In the genomic region with DNA sequence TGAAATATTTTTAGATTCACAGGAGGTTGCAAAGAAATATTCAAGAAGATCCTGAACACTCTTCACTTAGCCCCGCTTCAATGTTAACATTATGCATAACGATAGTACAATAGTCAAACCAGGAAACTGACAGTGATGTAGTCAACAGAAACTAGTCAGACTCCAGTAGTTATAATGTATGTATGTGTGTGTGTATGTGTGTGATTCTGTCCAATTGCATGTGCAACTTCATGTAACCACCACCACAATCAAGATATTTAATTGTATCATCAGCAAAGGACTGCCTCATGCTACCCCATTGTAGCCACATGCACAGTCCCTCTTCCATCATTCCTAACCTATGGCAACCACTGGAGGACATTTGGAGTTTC, we compare ENCODE assay signal across 26 cellular contexts.
DNase-seq lines count a peak whose midpoint lies in the region; ATAC-seq lines count a peak whose summit lies in the region.
"Had no signal": no experiment of that assay in that cellular context is flagged by ENCODE, and none has a peak within 500 bp of the region (broad histone marks: within the 10 kb centered on the region; RNA-seq: fewer than 3 reads in every experiment).

No MANE protein-coding gene starts in this region.

- no peak overlapping the region for H3K4me3 Mint-ChIP-seq in activated T-cell treated with anti-CD3 and anti-CD28 coated beads, Interleukin-2, amount 50 U/mL, for 4 hours
- no peak overlapping the region for H3K4me3 Mint-ChIP-seq in activated T-helper 17 cell treated with anti-CD3 and anti-CD28 coated beads, Interleukin-2, amount 50 U/mL, for 72 hours
- no peak overlapping the region for H3K4me3 Mint-ChIP-seq in stimulated activated memory B cell treated with anti-CD40 and anti-IgM and Interleukin-4, amounts not matched to agents 10 μg/mL and 1 μg/mL and 100 μg/mL, for 72 hours
- H3K4me3 Mint-ChIP-seq: CD4-positive, alpha-beta memory T cell; effector memory CD8-positive, alpha-beta T cell; nephron progenitor cell had no signal

- H3K36me3 Mint-ChIP-seq in activated T-cell treated with anti-CD3 and anti-CD28 coated beads, Interleukin-2, amount 50 U/mL, for 4 hours (ENCODE audit: insufficient read depth), result peaks cover 3% of the 10 kb centered on the region
- no peaks in the 10 kb centered on the region for H3K36me3 Mint-ChIP-seq in activated T-helper 17 cell treated with anti-CD3 and anti-CD28 coated beads, Interleukin-2, amount 50 U/mL, for 72 hours (ENCODE audit: low read depth)
- no peaks in the 10 kb centered on the region for H3K36me3 Mint-ChIP-seq in stimulated activated memory B cell treated with anti-CD40 and anti-IgM and Interleukin-4, amounts not matched to agents 10 μg/mL and 1 μg/mL and 100 μg/mL, for 72 hours

- H3K27ac Mint-ChIP-seq in activated T-helper 17 cell treated with anti-CD3 and anti-CD28 coated beads, Interleukin-2, amount 50 U/mL, for 72 hours, result no peak overlapping the region
- H3K27ac Mint-ChIP-seq in stimulated activated memory B cell treated with anti-CD40 and anti-IgM and Interleukin-4, amounts not matched to agents 10 μg/mL and 1 μg/mL and 100 μg/mL, for 72 hours, result no peak overlapping the region
- H3K27ac Mint-ChIP-seq: nephron progenitor cell had no signal

- peak; percentile 75 to 78 for ATAC-seq in activated T-cell treated with anti-CD3 and anti-CD28 coated beads, Interleukin-2, amount 50 U/mL, for 4 hours
- peak; percentile 88 for ATAC-seq in HG02870 (IDR thresholded peaks at IDR 0.05; ENCODE audit: unreplicated experiment)
- ATAC-seq in activated T-helper 17 cell treated with anti-CD3 and anti-CD28 coated beads, Interleukin-2, amount 50 U/mL, for 72 hours (replicated peaks), result peak; percentile 87
- ATAC-seq in stimulated activated memory B cell treated with anti-CD40 and anti-IgM and Interleukin-4, amounts not matched to agents 10 μg/mL and 1 μg/mL and 100 μg/mL, for 72 hours, result peak; percentile 45
- no peak for ATAC-seq in HG03521 (IDR thresholded peaks at IDR 0.05; ENCODE audit: unreplicated experiment)
- ATAC-seq: effector memory CD8-positive, alpha-beta T cell; foreskin keratinocyte; heart left ventricle; Panc1 had no signal

- H3K4me1 Mint-ChIP-seq in activated T-cell treated with anti-CD3 and anti-CD28 coated beads, Interleukin-2, amount 50 U/mL, for 4 hours (ENCODE audit: low read depth), result peaks cover 29% of the 10 kb centered on the region
- peaks cover 8% of the 10 kb centered on the region for H3K4me1 Mint-ChIP-seq in activated T-helper 17 cell treated with anti-CD3 and anti-CD28 coated beads, Interleukin-2, amount 50 U/mL, for 72 hours
- H3K4me1 Mint-ChIP-seq in stimulated activated memory B cell treated with anti-CD40 and anti-IgM and Interleukin-4, amounts not matched to agents 10 μg/mL and 1 μg/mL and 100 μg/mL, for 72 hours, result no peaks in the 10 kb centered on the region

- no peaks in the 10 kb centered on the region for H3K9me3 Mint-ChIP-seq in activated T-cell treated with anti-CD3 and anti-CD28 coated beads, Interleukin-2, amount 50 U/mL, for 4 hours
- H3K9me3 Mint-ChIP-seq in activated T-helper 17 cell treated with anti-CD3 and anti-CD28 coated beads, Interleukin-2, amount 50 U/mL, for 72 hours, result no peaks in the 10 kb centered on the region
- no peaks in the 10 kb centered on the region for H3K9me3 Mint-ChIP-seq in stimulated activated memory B cell treated with anti-CD40 and anti-IgM and Interleukin-4, amounts not matched to agents 10 μg/mL and 1 μg/mL and 100 μg/mL, for 72 hours
- H3K9me3 Mint-ChIP-seq: effector memory CD8-positive, alpha-beta T cell; nephron progenitor cell had no signal

- no peaks in the 10 kb centered on the region for H3K27me3 Mint-ChIP-seq in activated T-cell treated with anti-CD3 and anti-CD28 coated beads, Interleukin-2, amount 50 U/mL, for 4 hours (ENCODE audit: low read depth)
- no peaks in the 10 kb centered on the region for H3K27me3 Mint-ChIP-seq in activated T-helper 17 cell treated with anti-CD3 and anti-CD28 coated beads, Interleukin-2, amount 50 U/mL, for 72 hours
- H3K27me3 Mint-ChIP-seq in stimulated activated memory B cell treated with anti-CD40 and anti-IgM and Interleukin-4, amounts not matched to agents 10 μg/mL and 1 μg/mL and 100 μg/mL, for 72 hours, result peaks cover 17% of the 10 kb centered on the region
- H3K27me3 Mint-ChIP-seq: CD4-positive, alpha-beta memory T cell had no signal

- no peak for DNase-seq in activated T-cell treated with anti-CD3 and anti-CD28 coated beads, Interleukin-2, amount 50 U/mL, for 4 hours
- DNase-seq in activated T-cell treated with anti-CD3 and anti-CD28 coated beads for 4 hours (no peak), kidney glomerular epithelial cell (lab: John Stamatoyannopoulos, UW) (no peak), NCI-H226 (no peak)
- DNase-seq: activated CD4-positive, alpha-beta T cell treated with anti-CD3 and anti-CD28 coated beads, Interleukin-2, amount 50 U/mL, for 48 hours; activated CD4-positive, CD25-positive, alpha-beta regulatory T cell; caudate nucleus; CD4-positive, alpha-beta memory T cell; cortex of kidney; DMS153; effector memory CD8-positive, alpha-beta T cell; foreskin keratinocyte; heart left ventricle; NCI-H1048; NCI-H187 treated with DMSO at 0.1 percent for 48 hours; NCI-H526; nephron progenitor cell; ovary; retina; SHP77; small intestine had no signal
